Comparison of ENCODE assay signal across 17 cellular contexts in the genomic region with DNA sequence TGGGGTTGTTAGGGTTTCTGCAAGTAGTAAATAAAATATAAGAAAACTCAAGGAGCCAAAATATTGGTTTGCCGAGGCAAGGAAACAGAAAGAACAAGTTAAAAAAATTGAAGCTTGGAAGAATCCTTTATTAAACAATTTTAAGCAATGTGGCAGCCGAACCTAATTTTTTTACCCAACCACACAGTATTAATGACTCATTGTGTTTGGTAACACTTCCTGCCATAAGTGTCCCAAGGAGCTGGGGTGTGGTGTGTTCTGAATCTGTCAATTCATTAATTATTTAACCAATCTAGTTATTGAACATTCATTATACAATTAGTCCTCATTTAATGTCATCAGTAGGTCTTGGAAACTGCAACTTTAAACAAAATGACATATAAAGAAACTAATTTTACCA. TPM values are rescaled to one million over a fixed set of nuclear protein-coding genes. Genes with fewer than 3 reads are reported as not detected.
DNase-seq lines count a peak whose midpoint lies in the region; ATAC-seq and TF ChIP-seq lines count a peak whose summit lies in the region.
"Had no signal": no experiment of that assay in that cellular context is flagged by ENCODE, and none has a peak within 500 bp of the region (broad histone marks: within the 10 kb centered on the region; RNA-seq: fewer than 3 reads in every experiment).

No MANE protein-coding gene starts in this region.

- H3K4me3 ChIP-seq in AG10803 (ENCODE audit: low read length) (no peak overlapping the region), SK-N-MC (no peak overlapping the region), testis (no peak overlapping the region)
- H3K4me3 ChIP-seq: A549, body of pancreas, skin epidermis had no signal

- H3K9me3 Mint-ChIP-seq in activated T-helper 2 cell treated with anti-CD3 and anti-CD28 coated beads, Interferon-gamma antibody, Interleukin-2, Interleukin-4, amounts not matched to agents 10 μg/mL and 5 μg/mL and 100 μg/mL, durations not matched to agents 14 hours and 24 hours and 36 hours: no peaks in the 10 kb centered on the region
- H3K9me3 Mint-ChIP-seq: stimulated activated naive CD8-positive, alpha-beta T cell treated with anti-CD3 and anti-CD28 coated beads, Interleukin-15, Interleukin-2, amounts not matched to agents 100 ng/mL and 50 ng/mL, for 24 hours had no signal

- TF ChIP-seq POLR2A in testis (IDR thresholded peaks at IDR 0.05): no peak

- TF ChIP-seq CTCF in AG10803 (conservative IDR thresholded peaks at IDR 0.05; ENCODE audit: low read length) (no peak), foreskin keratinocyte (conservative IDR thresholded peaks at IDR 0.05) (no peak), testis (IDR thresholded peaks at IDR 0.05) (no peak)

- WGBS in testis, 2 donors: 79 to 85% methylated on average over 2 of the region's 2 CpGs

- intact Hi-C loops in testis (cut with DNase I; ENCODE audit: low total_unique reads): loop anchor here (10.0 kb wide), 1 partner anchor 105 kb away; no protein-coding TSS in a partner anchor
- intact Hi-C loops in activated T-helper 2 cell treated with anti-CD3 and anti-CD28 coated beads, Interferon-gamma antibody, Interleukin-2, Interleukin-4, amounts not matched to agents 10 μg/mL and 5 μg/mL and 100 μg/mL, durations not matched to agents 14 hours and 24 hours and 36 hours (cut with micrococcal nuclease): loop anchor here (5.0 kb wide), 1 partner anchor 103 kb away; no protein-coding TSS in a partner anchor

- DNase-seq in AG10803 (ENCODE audit: low read depth) (peak; percentile 78), SK-N-MC (ENCODE audit: low read depth, low spot score) (no peak), foreskin keratinocyte (peak in 1 of 2 donors; percentile 33), T1000 (lab: John Stamatoyannopoulos, UW) (no peak), iPS-NIHi11 (ENCODE audit: low spot score) (no peak), testis (no peak)
- DNase-seq in activated T-helper 2 cell treated with anti-CD3 and anti-CD28 coated beads, Interferon-gamma antibody, Interleukin-2, Interleukin-4, amounts not matched to agents 10 μg/mL and 5 μg/mL and 100 μg/mL, durations not matched to agents 14 hours and 24 hours and 36 hours (ENCODE audit: low spot score): no peak
- DNase-seq: activated gamma-delta T cell treated with Interleukin-2 at 50 U/mL for 16 hours, body of pancreas, GOT3, Karpas-422, mesendoderm had no signal

- no peak overlapping the region for H3K27ac Mint-ChIP-seq in activated T-helper 2 cell treated with anti-CD3 and anti-CD28 coated beads, Interferon-gamma antibody, Interleukin-2, Interleukin-4, amounts not matched to agents 10 μg/mL and 5 μg/mL and 100 μg/mL, durations not matched to agents 14 hours and 24 hours and 36 hours
- H3K27ac Mint-ChIP-seq: stimulated activated naive CD8-positive, alpha-beta T cell treated with anti-CD3 and anti-CD28 coated beads, Interleukin-15, Interleukin-2, amounts not matched to agents 100 ng/mL and 50 ng/mL, for 24 hours had no signal

- no peak overlapping the region for H3K4me3 Mint-ChIP-seq in activated T-helper 2 cell treated with anti-CD3 and anti-CD28 coated beads, Interferon-gamma antibody, Interleukin-2, Interleukin-4, amounts not matched to agents 10 μg/mL and 5 μg/mL and 100 μg/mL, durations not matched to agents 14 hours and 24 hours and 36 hours (ENCODE audit: low read depth)
- H3K4me3 Mint-ChIP-seq: stimulated activated naive CD8-positive, alpha-beta T cell treated with anti-CD3 and anti-CD28 coated beads, Interleukin-15, Interleukin-2, amounts not matched to agents 100 ng/mL and 50 ng/mL, for 24 hours had no signal

- H3K4me1 ChIP-seq in foreskin keratinocyte (no peaks in the 10 kb centered on the region), testis (no peaks in the 10 kb centered on the region)
- H3K4me1 ChIP-seq: A549, body of pancreas had no signal

- H3K9ac ChIP-seq in SK-N-MC (ENCODE audit: insufficient read length): no peak overlapping the region

- ATAC-seq in HG03175 (IDR thresholded peaks at IDR 0.05; ENCODE audit: unreplicated experiment) (peak; percentile 47), foreskin keratinocyte (peak; percentile 59)
- ATAC-seq: A549 had no signal

- no peaks in the 10 kb centered on the region for H3K9me3 ChIP-seq in SK-N-MC (ENCODE audit: low read depth, low read length)
- no peaks in the 10 kb centered on the region for H3K9me3 ChIP-seq in testis
- H3K9me3 ChIP-seq: A549, body of pancreas had no signal

- H3K4me1 Mint-ChIP-seq in activated T-helper 2 cell treated with anti-CD3 and anti-CD28 coated beads, Interferon-gamma antibody, Interleukin-2, Interleukin-4, amounts not matched to agents 10 μg/mL and 5 μg/mL and 100 μg/mL, durations not matched to agents 14 hours and 24 hours and 36 hours (ENCODE audit: low read depth): peaks cover 4% of the 10 kb centered on the region

- peaks cover 2% of the 10 kb centered on the region for H3K27me3 ChIP-seq in foreskin keratinocyte
- H3K27me3 ChIP-seq in testis: no peaks in the 10 kb centered on the region
- H3K27me3 ChIP-seq: body of pancreas had no signal

- H3K36me3 ChIP-seq in SK-N-MC (ENCODE audit: insufficient read depth, low read length): no peaks in the 10 kb centered on the region
- H3K36me3 ChIP-seq in testis (ENCODE audit: low read depth, missing control alignments): no peaks in the 10 kb centered on the region

- H3K27me3 Mint-ChIP-seq in activated T-helper 2 cell treated with anti-CD3 and anti-CD28 coated beads, Interferon-gamma antibody, Interleukin-2, Interleukin-4, amounts not matched to agents 10 μg/mL and 5 μg/mL and 100 μg/mL, durations not matched to agents 14 hours and 24 hours and 36 hours (ENCODE audit: low read depth): peaks cover 36% of the 10 kb centered on the region

- no peaks in the 10 kb centered on the region for H3K36me3 Mint-ChIP-seq in activated T-helper 2 cell treated with anti-CD3 and anti-CD28 coated beads, Interferon-gamma antibody, Interleukin-2, Interleukin-4, amounts not matched to agents 10 μg/mL and 5 μg/mL and 100 μg/mL, durations not matched to agents 14 hours and 24 hours and 36 hours (ENCODE audit: low read depth)

- H3K27ac ChIP-seq in SK-N-MC (0 out of 2 replicates have a peak overlapping the region, but pooled peaks have one; percentile 49), foreskin keratinocyte (no peak overlapping the region), testis (no peak overlapping the region)
- H3K27ac ChIP-seq: A549, body of pancreas had no signal

RNA-seq across cellular contexts. Expression of a gene that starts 19.3 kb away (rescaled TPM):
- total RNA-seq in foreskin keratinocyte (0.75 and 0.95 TPM in 2 replicates), testis (100 to 1,000 TPM; 324 to 589 TPM)
- polyA plus RNA-seq in foreskin keratinocyte (0.53 and 0.74 TPM in 2 replicates), testis (ENCODE audit: insufficient read depth, low read depth, low replicate concordance) (290 TPM)
- total RNA-seq in activated T-helper 2 cell treated with anti-CD3 and anti-CD28 coated beads, Interferon-gamma antibody, Interleukin-2, Interleukin-4, amounts not matched to agents 10 μg/mL and 5 μg/mL and 100 μg/mL, durations not matched to agents 14 hours and 24 hours and 36 hours: 0.18 and 0.30 TPM in 2 replicates
- total RNA-seq: activated CD8-positive, alpha-beta memory T cell treated with anti-CD3 and anti-CD28 coated beads for 36 hours had no signal

RNA-seq across cellular contexts. Expression of a gene that starts 32.0 kb away (rescaled TPM):
- total RNA-seq in foreskin keratinocyte (421 and 453 TPM in 2 replicates), testis (10 to 100 TPM; 77.5 to 85.0 TPM)
- polyA plus RNA-seq in foreskin keratinocyte (264 and 345 TPM in 2 replicates), testis (ENCODE audit: insufficient read depth, low read depth, low replicate concordance) (60.9 TPM)
- total RNA-seq in activated T-helper 2 cell treated with anti-CD3 and anti-CD28 coated beads, Interferon-gamma antibody, Interleukin-2, Interleukin-4, amounts not matched to agents 10 μg/mL and 5 μg/mL and 100 μg/mL, durations not matched to agents 14 hours and 24 hours and 36 hours: 105 and 110 TPM in 2 replicates

Comparison
In these comparisons a context has a peak if more than half of its experiments do, and no peak if none do; other contexts are left out.
1. RNA of a gene that starts 19.3 kb away (total RNA-seq): 324 to 589 TPM in testis; 0.75 to 0.95 TPM in foreskin keratinocyte and 0.18 to 0.30 TPM in activated T-helper 2 cell treated with anti-CD3 and anti-CD28 coated beads, Interferon-gamma antibody, Interleukin-2, Interleukin-4, amounts not matched to agents 10 μg/mL and 5 μg/mL and 100 μg/mL, durations not matched to agents 14 hours and 24 hours and 36 hours; every median in the first group is over 100 times any median in the second.